ENCODE assay signal across 18 cellular contexts in genomic region chr6:74408844-74409243, GRCh38.
DNase-seq lines count a peak whose midpoint lies in the region; ATAC-seq and TF ChIP-seq lines count a peak whose summit lies in the region.
"Had no signal": no experiment of that assay in that cellular context is flagged by ENCODE, and none has a peak within 500 bp of the region (broad histone marks: within the 10 kb centered on the region; RNA-seq: fewer than 3 reads in every experiment).

No MANE protein-coding gene starts in this region.

- H3F3A ChIP-seq in GM23338 (replicated peaks; ENCODE audit: low read depth) (no peaks in the 10 kb centered on the region), smooth muscle cell (ENCODE audit: low read depth) (no peaks in the 10 kb centered on the region)

- H3K27ac ChIP-seq in GM23338 (ENCODE audit: low read depth): no peak overlapping the region
- no peak overlapping the region for H3K27ac ChIP-seq in smooth muscle cell (ENCODE audit: low read depth)
- H3K27ac ChIP-seq: C4-2B, Peyer's patch had no signal

- no peaks in the 10 kb centered on the region for H3K27me3 ChIP-seq in GM23338 (ENCODE audit: insufficient read depth)
- no peaks in the 10 kb centered on the region for H3K27me3 ChIP-seq in smooth muscle cell (ENCODE audit: low read depth)
- H3K27me3 ChIP-seq: Peyer's patch had no signal

- H3K36me3 Mint-ChIP-seq in GM23338 (ENCODE audit: low read depth): no peaks in the 10 kb centered on the region; the same call in 2 of the 3 replicates
- peaks cover 10% of the 10 kb centered on the region for H3K36me3 Mint-ChIP-seq in chondrocyte (ENCODE audit: low read depth)
- H3K36me3 Mint-ChIP-seq in osteocyte (ENCODE audit: unreplicated experiment): peaks cover 9% of the 10 kb centered on the region
- H3K36me3 Mint-ChIP-seq: CD8-positive, alpha-beta memory T cell had no signal

- no peaks in the 10 kb centered on the region for H3K36me3 ChIP-seq in GM23338 (ENCODE audit: insufficient read depth)
- no peaks in the 10 kb centered on the region for H3K36me3 ChIP-seq in smooth muscle cell (ENCODE audit: low read depth)
- H3K36me3 ChIP-seq: Peyer's patch had no signal

- peaks cover 4% of the 10 kb centered on the region; the same call in 1 of the 2 replicates for H3K4me1 ChIP-seq in GM23338 (ENCODE audit: insufficient read depth)
- no peaks in the 10 kb centered on the region for H3K4me1 ChIP-seq in smooth muscle cell (ENCODE audit: low read depth)
- H3K4me1 ChIP-seq: Peyer's patch had no signal

- no peak overlapping the region for H2AFZ ChIP-seq in GM23338
- no peak overlapping the region for H2AFZ ChIP-seq in smooth muscle cell (ENCODE audit: low read depth)

- H3K9me2 ChIP-seq in GM23338 (ENCODE audit: insufficient read depth): no peaks in the 10 kb centered on the region

- ATAC-seq in GM23338 (no peak), HG02884 (IDR thresholded peaks at IDR 0.05; ENCODE audit: unreplicated experiment) (no peak)
- ATAC-seq: SK-N-SH treated with all-trans-retinoic acid at 6 μM for 48 hours had no signal

- H3K27me3 Mint-ChIP-seq in GM23338 (ENCODE audit: insufficient read depth, low read depth, poor library complexity) (no peaks in the 10 kb centered on the region), chondrocyte (ENCODE audit: low read depth) (no peaks in the 10 kb centered on the region), osteocyte (ENCODE audit: unreplicated experiment) (no peaks in the 10 kb centered on the region)
- H3K27me3 Mint-ChIP-seq: CD8-positive, alpha-beta memory T cell had no signal

- H3K4me1 Mint-ChIP-seq in GM23338 (no peaks in the 10 kb centered on the region), chondrocyte (ENCODE audit: low read depth) (peaks cover 26% of the 10 kb centered on the region), osteocyte (ENCODE audit: unreplicated experiment) (peaks cover 28% of the 10 kb centered on the region)
- H3K4me1 Mint-ChIP-seq: CD8-positive, alpha-beta memory T cell had no signal

- DNase-seq in GM23338 (ENCODE audit: low spot score): no peak
- no peak for DNase-seq in chondrocyte (ENCODE audit: low spot score)
- DNase-seq in fibroblast of pulmonary artery (ENCODE audit: low read depth): peak; percentile 4
- no peak for DNase-seq in osteocyte (ENCODE audit: extremely low spot score, unreplicated experiment)
- DNase-seq in NCI-H2227 treated with DMSO at 0.1 percent for 48 hours (lab: John Stamatoyannopoulos, UW): no peak
- DNase-seq in smooth muscle cell (lab: John Stamatoyannopoulos, UW; ENCODE audit: unreplicated experiment): no peak
- DNase-seq in stimulated activated naive CD4-positive, alpha-beta T cell (lab: John Stamatoyannopoulos, UW): no peak
- DNase-seq: Calu3; CD8-positive, alpha-beta memory T cell; KG1; NCI-H1105 treated with DMSO at 0.1 percent for 48 hours; NCI-H2029 treated with DMSO at 0.1 percent for 48 hours; NCI-H345; NCI-H524 treated with DMSO at 0.1 percent for 48 hours; Peyer's patch had no signal

- H3K79me2 ChIP-seq in GM23338 (replicated peaks; ENCODE audit: insufficient read depth): no peaks in the 10 kb centered on the region
- H3K79me2 ChIP-seq in smooth muscle cell (ENCODE audit: low read depth): no peaks in the 10 kb centered on the region

- TF ChIP-seq CTCF in GM23338 (conservative IDR thresholded peaks at IDR 0.05; ENCODE audit: low read depth in 2 of 2) (no peak), chondrocyte (IDR thresholded peaks at IDR 0.05) (no peak), fibroblast of pulmonary artery (IDR thresholded peaks at IDR 0.05; ENCODE audit: low read length, missing control alignments) (no peak), osteocyte (IDR thresholded peaks at IDR 0.05) (no peak), smooth muscle cell (IDR thresholded peaks at IDR 0.05; ENCODE audit: borderline replicate concordance, insufficient read depth, poor library complexity, severe bottlenecking) (no peak)

- no peak overlapping the region for H3K9ac ChIP-seq in smooth muscle cell (ENCODE audit: low read depth)

- peaks cover 5% of the 10 kb centered on the region; the same call in 1 of the 3 replicates for H3K9me3 Mint-ChIP-seq in GM23338
- H3K9me3 Mint-ChIP-seq in chondrocyte (ENCODE audit: low read depth): peaks cover 13% of the 10 kb centered on the region
- peaks cover 6% of the 10 kb centered on the region for H3K9me3 Mint-ChIP-seq in osteocyte (ENCODE audit: unreplicated experiment)

- 74% methylated on average over 1 of the region's 1 CpG for WGBS in smooth muscle cell (ENCODE audit: low lambda C conversion rate)

- H3K4me2 ChIP-seq in GM23338 (no peak overlapping the region), smooth muscle cell (no peak overlapping the region)

- H4K20me1 ChIP-seq in GM23338 (replicated peaks; ENCODE audit: insufficient read depth) (no peaks in the 10 kb centered on the region), smooth muscle cell (ENCODE audit: low read depth) (no peaks in the 10 kb centered on the region)

- H3K9me3 ChIP-seq in smooth muscle cell (replicated peaks; ENCODE audit: low read depth): no peaks in the 10 kb centered on the region
- H3K9me3 ChIP-seq: Peyer's patch had no signal

- H3K27ac Mint-ChIP-seq in GM23338: 0 out of 2 replicates have a peak overlapping the region, but pooled peaks have one; percentile 75
- peak overlapping the region; percentile 68 for H3K27ac Mint-ChIP-seq in chondrocyte (ENCODE audit: unreplicated experiment)
- H3K27ac Mint-ChIP-seq in osteocyte (ENCODE audit: unreplicated experiment): peak overlapping the region; percentile 81
- H3K27ac Mint-ChIP-seq: CD8-positive, alpha-beta memory T cell had no signal

- no peak overlapping the region for H3K4me3 Mint-ChIP-seq in GM23338
- no peak overlapping the region for H3K4me3 Mint-ChIP-seq in chondrocyte (ENCODE audit: unreplicated experiment)
- no peak overlapping the region for H3K4me3 Mint-ChIP-seq in osteocyte (ENCODE audit: unreplicated experiment)
- H3K4me3 Mint-ChIP-seq: CD8-positive, alpha-beta memory T cell had no signal

- no peak overlapping the region for H3K4me3 ChIP-seq in GM23338
- no peak overlapping the region for H3K4me3 ChIP-seq in fibroblast of pulmonary artery (replicated peaks; ENCODE audit: low read depth, low read length)
- H3K4me3 ChIP-seq in smooth muscle cell: no peak overlapping the region
- H3K4me3 ChIP-seq: Peyer's patch had no signal

TF ChIP-seq in GM23338, 12 proteins besides CTCF, POLR2A, EP300 and RAD21:
- no peak for TF ChIP-seq STAT1 (IDR thresholded peaks at IDR 0.05; ENCODE audit: unreplicated experiment)
- no peak for TF ChIP-seq EZH2phosphoT487 (IDR thresholded peaks at IDR 0.05; ENCODE audit: unreplicated experiment)
- no peak for TF ChIP-seq ZNF331 (CRISPR knock-in tag; IDR thresholded peaks at IDR 0.05; ENCODE audit: low read depth)
- TF ChIP-seq ZNF462 (CRISPR knock-in tag; IDR thresholded peaks at IDR 0.05): no peak
TF ChIP-seq in GM23338: peak in this region for 0.
